3 cellular contexts compared by ENCODE assay signal in the genomic region with DNA sequence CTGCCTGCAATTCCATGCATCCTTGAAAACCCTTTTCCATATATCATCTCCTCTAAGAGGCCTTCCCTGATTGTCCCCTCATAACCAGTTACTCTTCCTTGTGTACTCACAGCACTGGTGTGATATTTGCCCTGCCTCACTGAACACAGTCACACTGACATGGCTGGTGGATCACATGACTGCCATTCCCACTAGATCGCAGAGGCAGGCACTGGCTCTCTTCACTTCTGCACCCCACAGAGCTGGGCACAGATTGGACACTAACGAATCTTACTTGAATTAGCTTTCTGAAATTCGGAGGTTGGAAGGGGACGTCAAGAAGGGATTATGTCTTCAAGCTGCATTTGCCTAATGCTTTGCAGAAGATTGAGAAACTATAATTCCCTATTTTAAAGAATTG.
A peak's percentile ranks its signal among the peaks of the same experiment; 100 is the strongest.
TF ChIP-seq lines count a peak whose summit lies in the region.

No MANE protein-coding gene starts in this region.

TF ChIP-seq in Ishikawa, 13 proteins besides CTCF, POLR2A, EP300 and RAD21 (continued from another document):
- TF ChIP-seq, protein P1, sequence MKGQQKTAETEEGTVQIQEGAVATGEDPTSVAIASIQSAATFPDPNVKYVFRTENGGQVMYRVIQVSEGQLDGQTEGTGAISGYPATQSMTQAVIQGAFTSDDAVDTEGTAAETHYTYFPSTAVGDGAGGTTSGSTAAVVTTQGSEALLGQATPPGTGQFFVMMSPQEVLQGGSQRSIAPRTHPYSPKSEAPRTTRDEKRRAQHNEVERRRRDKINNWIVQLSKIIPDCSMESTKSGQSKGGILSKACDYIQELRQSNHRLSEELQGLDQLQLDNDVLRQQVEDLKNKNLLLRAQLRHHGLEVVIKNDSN (IDR thresholded peaks at IDR 0.05), result 0 out of 2 replicates have a peak, but pooled peaks have one; percentile 39
TF ChIP-seq in Ishikawa: peak in this region for 1.

TF ChIP-seq in H1, 55 proteins besides CTCF, POLR2A, EP300 and RAD21 (continued from another document):
- TF ChIP-seq KDM1A (IDR thresholded peaks at IDR 0.05; ENCODE audit: borderline replicate concordance, low read length) (no peak), BCL11A (IDR thresholded peaks at IDR 0.05; ENCODE audit: low read depth in 2 of 2, low read length in 2 of 2) (no peak), GABPA (IDR thresholded peaks at IDR 0.05; ENCODE audit: borderline replicate concordance, insufficient read depth, low read length) (no peak), RXRA (IDR thresholded peaks at IDR 0.05; ENCODE audit: insufficient read depth, low read depth, low read length) (no peak), BACH1 (IDR thresholded peaks at IDR 0.05; ENCODE audit: low read length) (no peak), YY1 (IDR thresholded peaks at IDR 0.05; ENCODE audit: low read depth, low read length) (no peak), PHF8 (conservative IDR thresholded peaks at IDR 0.05; ENCODE audit: low read depth, low read length) (no peak), TAF1 (IDR thresholded peaks at IDR 0.05; ENCODE audit: low read depth, low read length) (no peak), KDM4A (IDR thresholded peaks at IDR 0.05; ENCODE audit: low read depth, low read length, severe bottlenecking) (no peak), RFX5 (IDR thresholded peaks at IDR 0.05; ENCODE audit: borderline replicate concordance, low read depth, low read length) (no peak), CBX5 (IDR thresholded peaks at IDR 0.05; ENCODE audit: low read depth, low read length) (no peak), RBBP5 (IDR thresholded peaks at IDR 0.05; ENCODE audit: borderline replicate concordance, low read depth, low read length) (no peak), SRF (IDR thresholded peaks at IDR 0.05; ENCODE audit: low read depth, low read length) (no peak)

TF ChIP-seq in HEK293T, 16 proteins besides CTCF, POLR2A, EP300 and RAD21 (continued from another document):
- no peak for TF ChIP-seq HDGF (IDR thresholded peaks at IDR 0.05; ENCODE audit: borderline replicate concordance)
- no peak for TF ChIP-seq BHLHE40 (IDR thresholded peaks at IDR 0.05; ENCODE audit: borderline replicate concordance)
- no peak for TF ChIP-seq SUZ12 (IDR thresholded peaks at IDR 0.05)
- TF ChIP-seq TARDBP (IDR thresholded peaks at IDR 0.05), result no peak
- no peak for TF ChIP-seq FOXA1 (IDR thresholded peaks at IDR 0.05)
- no peak for TF ChIP-seq ZNF384 (IDR thresholded peaks at IDR 0.05)
- TF ChIP-seq, protein P2, sequence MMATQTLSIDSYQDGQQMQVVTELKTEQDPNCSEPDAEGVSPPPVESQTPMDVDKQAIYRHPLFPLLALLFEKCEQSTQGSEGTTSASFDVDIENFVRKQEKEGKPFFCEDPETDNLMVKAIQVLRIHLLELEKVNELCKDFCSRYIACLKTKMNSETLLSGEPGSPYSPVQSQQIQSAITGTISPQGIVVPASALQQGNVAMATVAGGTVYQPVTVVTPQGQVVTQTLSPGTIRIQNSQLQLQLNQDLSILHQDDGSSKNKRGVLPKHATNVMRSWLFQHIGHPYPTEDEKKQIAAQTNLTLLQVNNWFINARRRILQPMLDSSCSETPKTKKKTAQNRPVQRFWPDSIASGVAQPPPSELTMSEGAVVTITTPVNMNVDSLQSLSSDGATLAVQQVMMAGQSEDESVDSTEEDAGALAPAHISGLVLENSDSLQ (IDR thresholded peaks at IDR 0.05), result no peak
- TF ChIP-seq CTBP1 (IDR thresholded peaks at IDR 0.05; ENCODE audit: borderline replicate concordance), result no peak
- TF ChIP-seq FOXK2 (IDR thresholded peaks at IDR 0.05), result no peak
- TF ChIP-seq ELF4 (IDR thresholded peaks at IDR 0.05), result no peak
- TF ChIP-seq ARNT (IDR thresholded peaks at IDR 0.05), result no peak
- no peak for TF ChIP-seq LEF1 (IDR thresholded peaks at IDR 0.05; ENCODE audit: borderline replicate concordance)
- no peak for TF ChIP-seq FOXM1 (IDR thresholded peaks at IDR 0.05; ENCODE audit: borderline replicate concordance)
- TF ChIP-seq SP1 (IDR thresholded peaks at IDR 0.05), result no peak
- no peak for TF ChIP-seq NFRKB (IDR thresholded peaks at IDR 0.05)
